ENCODE assay signal across 12 cellular contexts in the genomic region with DNA sequence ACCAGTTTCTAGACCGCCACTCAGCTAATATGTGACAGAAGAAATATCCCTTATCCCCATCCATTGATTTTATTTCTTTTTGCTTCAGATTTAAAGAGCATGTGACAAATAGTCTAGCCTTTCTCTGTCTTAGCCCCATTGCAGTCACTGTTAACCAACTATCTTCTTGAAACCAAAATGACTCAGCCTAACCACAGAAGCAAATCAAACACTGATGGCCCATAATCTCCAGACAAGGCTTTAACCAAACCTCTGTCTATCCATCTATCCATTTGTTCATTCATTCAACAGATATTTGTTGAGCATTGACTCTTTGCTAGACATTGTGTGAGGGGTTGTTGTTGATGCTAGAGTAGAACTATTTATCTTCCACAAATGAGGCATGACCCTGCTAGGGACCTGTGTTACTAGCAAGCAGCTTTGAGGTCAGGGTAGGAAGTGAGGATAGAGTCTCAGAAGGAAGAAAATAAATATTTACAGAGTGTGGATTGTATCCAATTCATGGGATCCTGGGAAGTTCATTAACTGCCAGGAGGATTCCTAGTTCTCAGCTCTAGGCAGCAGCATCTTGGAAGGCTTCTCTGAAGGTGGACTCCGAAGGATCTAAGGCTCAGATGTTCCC. TPM values are rescaled to one million over a fixed set of nuclear protein-coding genes. Genes with fewer than 3 reads are reported as not detected.
DNase-seq lines count a peak whose midpoint lies in the region; ATAC-seq and TF ChIP-seq lines count a peak whose summit lies in the region.
"Had no signal": no experiment of that assay in that cellular context is flagged by ENCODE, and none has a peak within 500 bp of the region (broad histone marks: within the 10 kb centered on the region; RNA-seq: fewer than 3 reads in every experiment).

No MANE protein-coding gene starts in this region.

- no peak overlapping the region for H3K4me3 Mint-ChIP-seq in activated T-cell treated with anti-CD3 and anti-CD28 coated beads, Interleukin-2, amount 50 U/mL, for 24 hours
- peak overlapping the region; percentile 59 for H3K4me3 Mint-ChIP-seq in stimulated activated effector memory CD8-positive, alpha-beta T cell treated with anti-CD3 and anti-CD28 coated beads, Interleukin-12 subunit alpha, Interleukin-12 subunit beta, amount 100 ng/mL, for 72 hours
- H3K4me3 Mint-ChIP-seq in GM23338: no peak overlapping the region

- H3K79me2 ChIP-seq in GM23338 (replicated peaks; ENCODE audit: insufficient read depth): no peaks in the 10 kb centered on the region

- TF ChIP-seq POLR2A in tibial nerve (IDR thresholded peaks at IDR 0.05): no peak

- H3K36me3 Mint-ChIP-seq in activated T-cell treated with anti-CD3 and anti-CD28 coated beads, Interleukin-2, amount 50 U/mL, for 24 hours (ENCODE audit: low read depth): peaks cover 25% of the 10 kb centered on the region
- H3K36me3 Mint-ChIP-seq in stimulated activated effector memory CD8-positive, alpha-beta T cell treated with anti-CD3 and anti-CD28 coated beads, Interleukin-12 subunit alpha, Interleukin-12 subunit beta, amount 100 ng/mL, for 72 hours: peaks cover 14% of the 10 kb centered on the region
- peaks cover 63% of the 10 kb centered on the region for H3K36me3 Mint-ChIP-seq in GM23338 (ENCODE audit: low read depth)

- WGBS in tibial nerve, 2 donors: 71 to 94% methylated on average over 2 of the region's 2 CpGs

- intact Hi-C loops in left ventricle myocardium inferior (cut with micrococcal nuclease): no loop called here

- H3K27ac ChIP-seq in GM23338 (ENCODE audit: low read depth): no peak overlapping the region
- no peak overlapping the region for H3K27ac ChIP-seq in left ventricle myocardium inferior (replicated peaks)
- H3K27ac ChIP-seq in tibial nerve: peak overlapping the region in 2 of 4 donors; percentile 13 to 15
- H3K27ac ChIP-seq: ascending aorta, HL-60 had no signal

- DNase-seq in activated T-cell treated with anti-CD3 and anti-CD28 coated beads, Interleukin-2, amount 50 U/mL, for 24 hours: no peak
- DNase-seq in activated T-cell treated with anti-CD3 and anti-CD28 coated beads, Interleukin-2, amount 50 U/mL, for 48 hours: no peak
- peak; percentile 47 for DNase-seq in SK-MEL-5 (ENCODE audit: low read depth, low spot score)
- DNase-seq in stimulated activated effector memory CD8-positive, alpha-beta T cell treated with anti-CD3 and anti-CD28 coated beads, Interleukin-12 subunit alpha, Interleukin-12 subunit beta, amount 100 ng/mL, for 72 hours (ENCODE audit: low spot score in 2 of 2): no peak
- no peak for DNase-seq in GM23338 (ENCODE audit: low spot score)
- no peak for DNase-seq in left ventricle myocardium inferior
- no peak for DNase-seq in tibial nerve (ENCODE audit: low spot score in 2 of 2)

- H3K36me3 ChIP-seq in GM23338 (ENCODE audit: insufficient read depth): 0 out of 2 replicates have a peak, but pooled peaks cover 6% of the 10 kb centered on the region
- peaks cover 24% of the 10 kb centered on the region for H3K36me3 ChIP-seq in left ventricle myocardium inferior
- peaks cover 0 to 31% (median 0%) of the 10 kb centered on the region in 3 donors for H3K36me3 ChIP-seq in tibial nerve

- ATAC-seq in HG02884 (IDR thresholded peaks at IDR 0.05; ENCODE audit: unreplicated experiment) (peak; percentile 95), GM23338 (no peak)
- ATAC-seq in stimulated activated effector memory CD8-positive, alpha-beta T cell treated with anti-CD3 and anti-CD28 coated beads, Interleukin-12 subunit alpha, Interleukin-12 subunit beta, amount 100 ng/mL, for 72 hours: peak; percentile 96

- H2AFZ ChIP-seq in GM23338: no peak overlapping the region

- no peaks in the 10 kb centered on the region for H4K20me1 ChIP-seq in GM23338 (replicated peaks; ENCODE audit: insufficient read depth)

- peaks cover 14% of the 10 kb centered on the region for H3K4me1 Mint-ChIP-seq in activated T-cell treated with anti-CD3 and anti-CD28 coated beads, Interleukin-2, amount 50 U/mL, for 24 hours (ENCODE audit: low read depth)
- peaks cover 13% of the 10 kb centered on the region for H3K4me1 Mint-ChIP-seq in stimulated activated effector memory CD8-positive, alpha-beta T cell treated with anti-CD3 and anti-CD28 coated beads, Interleukin-12 subunit alpha, Interleukin-12 subunit beta, amount 100 ng/mL, for 72 hours
- no peaks in the 10 kb centered on the region for H3K4me1 Mint-ChIP-seq in GM23338

- no peak for TF ChIP-seq EP300 in tibial nerve (IDR thresholded peaks at IDR 0.05)

- in situ Hi-C loops in SK-MEL-5 (cut with HindIII; ENCODE audit: low pct_unique_long_range_greater_than_20kb, low sequenced_read_pairs): no loop called here

- peaks cover 12% of the 10 kb centered on the region for H3K9me3 ChIP-seq in left ventricle myocardium inferior (replicated peaks)
- peaks cover 0 to 9% (median 0%) of the 10 kb centered on the region in 4 donors for H3K9me3 ChIP-seq in tibial nerve

- H3K9me2 ChIP-seq in GM23338 (ENCODE audit: insufficient read depth): no peaks in the 10 kb centered on the region

- H3K4me1 ChIP-seq in GM23338 (ENCODE audit: insufficient read depth) (no peaks in the 10 kb centered on the region), left ventricle myocardium inferior (no peaks in the 10 kb centered on the region), tibial nerve (no peaks in the 10 kb centered on the region)
- H3K4me1 ChIP-seq: ascending aorta had no signal

- no peak overlapping the region for H3K4me2 ChIP-seq in GM23338

- no peaks in the 10 kb centered on the region for H3K9me3 Mint-ChIP-seq in activated T-cell treated with anti-CD3 and anti-CD28 coated beads, Interleukin-2, amount 50 U/mL, for 24 hours
- no peaks in the 10 kb centered on the region for H3K9me3 Mint-ChIP-seq in stimulated activated effector memory CD8-positive, alpha-beta T cell treated with anti-CD3 and anti-CD28 coated beads, Interleukin-12 subunit alpha, Interleukin-12 subunit beta, amount 100 ng/mL, for 72 hours
- peaks cover 14% of the 10 kb centered on the region; the same call in 2 of the 3 replicates for H3K9me3 Mint-ChIP-seq in GM23338

- H3K27me3 ChIP-seq in GM23338 (ENCODE audit: insufficient read depth): no peaks in the 10 kb centered on the region
- H3K27me3 ChIP-seq in left ventricle myocardium inferior (ENCODE audit: low read depth): no peaks in the 10 kb centered on the region
- H3K27me3 ChIP-seq in tibial nerve: peaks cover 0 to 4% of the 10 kb centered on the region in 2 donors
- H3K27me3 ChIP-seq: ascending aorta had no signal

- no peak for TF ChIP-seq CTCF in GM23338 (conservative IDR thresholded peaks at IDR 0.05; ENCODE audit: low read depth in 2 of 2)
- no peak for TF ChIP-seq CTCF in left ventricle myocardium inferior (IDR thresholded peaks at IDR 0.05; ENCODE audit: borderline replicate concordance)
- no peak for TF ChIP-seq CTCF in tibial nerve (IDR thresholded peaks at IDR 0.05)

- H3K4me3 ChIP-seq in GM23338 (no peak overlapping the region), left ventricle myocardium inferior (no peak overlapping the region), tibial nerve (no peak overlapping the region)
- H3K4me3 ChIP-seq: ascending aorta had no signal

- no peaks in the 10 kb centered on the region for H3F3A ChIP-seq in GM23338 (replicated peaks; ENCODE audit: low read depth)

- H3K27ac Mint-ChIP-seq in activated T-cell treated with anti-CD3 and anti-CD28 coated beads, Interleukin-2, amount 50 U/mL, for 24 hours: peak overlapping the region; percentile 62
- peak overlapping the region; percentile 92 for H3K27ac Mint-ChIP-seq in stimulated activated effector memory CD8-positive, alpha-beta T cell treated with anti-CD3 and anti-CD28 coated beads, Interleukin-12 subunit alpha, Interleukin-12 subunit beta, amount 100 ng/mL, for 72 hours
- H3K27ac Mint-ChIP-seq in GM23338: no peak overlapping the region

- H3K27me3 Mint-ChIP-seq in activated T-cell treated with anti-CD3 and anti-CD28 coated beads, Interleukin-2, amount 50 U/mL, for 24 hours: peaks cover 6% of the 10 kb centered on the region
- no peaks in the 10 kb centered on the region for H3K27me3 Mint-ChIP-seq in GM23338 (ENCODE audit: insufficient read depth, low read depth, poor library complexity)

RNA-seq across cellular contexts. Expression of gene HNRNPH2, which starts 22.5 kb away (rescaled TPM):
- 70.7 and 79.3 TPM in 2 replicates for total RNA-seq in SK-MEL-5 (2014; rRNA removed; shearing (Covaris generic))
- polyA plus RNA-seq in SK-MEL-5 (2015; cell fraction: cytosol; rRNA removed): 69.0 and 72.3 TPM in 2 replicates
- 29.8 and 33.8 TPM in 2 replicates for polyA plus RNA-seq in SK-MEL-5 (2015; cell fraction: nucleus; rRNA removed)
- total RNA-seq in GM23338 (2014; rRNA removed; shearing (Covaris generic)): 59.2 and 60.5 TPM in 2 replicates
- polyA plus RNA-seq in GM23338 (2016; fragmentation: Nextera tagmentation; extraction: Ambion mirVana): 68.9 and 80.1 TPM in 2 replicates
- total RNA-seq in left ventricle myocardium inferior (51.4 TPM), tibial nerve (10 to 100 TPM; 31.2 to 46.0 (median 40.1) TPM)

RNA-seq across cellular contexts. Expression of gene GLA, which starts 22.8 kb away (rescaled TPM):
- 201 and 207 TPM in 2 replicates for total RNA-seq in SK-MEL-5 (2014; rRNA removed; shearing (Covaris generic))
- polyA plus RNA-seq in SK-MEL-5 (2015; cell fraction: cytosol; rRNA removed): 136 and 144 TPM in 2 replicates
- polyA plus RNA-seq in SK-MEL-5 (2015; cell fraction: nucleus; rRNA removed): 249 and 255 TPM in 2 replicates
- 44.4 and 48.5 TPM in 2 replicates for total RNA-seq in GM23338 (2014; rRNA removed; shearing (Covaris generic))
- polyA plus RNA-seq in GM23338 (2016; fragmentation: Nextera tagmentation; extraction: Ambion mirVana): 34.7 and 37.2 TPM in 2 replicates
- total RNA-seq in left ventricle myocardium inferior (10.8 TPM), tibial nerve (10 to 100 TPM; 18.1 to 20.1 (median 19.2) TPM)

RNA-seq across cellular contexts. Expression of gene RPL36A, which starts 39.8 kb away (rescaled TPM):
- 2,136 and 2,368 TPM in 2 replicates for total RNA-seq in SK-MEL-5 (2014; rRNA removed; shearing (Covaris generic))
- polyA plus RNA-seq in SK-MEL-5 (2015; cell fraction: cytosol; rRNA removed): 1,541 and 1,914 TPM in 2 replicates
- 356 and 363 TPM in 2 replicates for polyA plus RNA-seq in SK-MEL-5 (2015; cell fraction: nucleus; rRNA removed)
- 901 and 2,255 TPM in 2 replicates for total RNA-seq in GM23338 (2014; rRNA removed; shearing (Covaris generic))
- polyA plus RNA-seq in GM23338 (2016; fragmentation: Nextera tagmentation; extraction: Ambion mirVana): 1,348 and 1,607 TPM in 2 replicates
- total RNA-seq in left ventricle myocardium inferior (86.9 TPM), tibial nerve (1,000 to 10,000 TPM in 3 of 4 donors, 100 to 1,000 TPM in 1; 493 to 1,912 (median 1,279) TPM)

RNA-seq across cellular contexts. Expression of gene BTK, which starts 44.6 kb away (rescaled TPM):
- 1.3 and 2.9 TPM in 2 replicates for total RNA-seq in SK-MEL-5 (2014; rRNA removed; shearing (Covaris generic))
- 1.4 and 4.7 TPM in 2 replicates for polyA plus RNA-seq in SK-MEL-5 (2015; cell fraction: cytosol; rRNA removed)
- polyA plus RNA-seq in SK-MEL-5 (2015; cell fraction: nucleus; rRNA removed): 7.7 and 18.4 TPM in 2 replicates
- total RNA-seq in GM23338 (2014; rRNA removed; shearing (Covaris generic)): 0.16 and 0.31 TPM in 2 replicates
- polyA plus RNA-seq in GM23338 (2016; fragmentation: Nextera tagmentation; extraction: Ambion mirVana): 0.19 and 0.68 TPM in 2 replicates
- total RNA-seq in left ventricle myocardium inferior: 1.3 TPM
- total RNA-seq in tibial nerve: 10 to 100 TPM in 1 of 4 donors, 1 to 10 TPM in 3; 2.5 to 19.7 (median 4.9) TPM
- total RNA-seq: kidney epithelial cell had no signal
- polyA plus RNA-seq: AG04450 had no signal

RNA-seq across cellular contexts. Expression of gene ARMCX4, which starts 54.7 kb away (rescaled TPM):
- 0.90 and 0.93 TPM in 2 replicates for total RNA-seq in SK-MEL-5 (2014; rRNA removed; shearing (Covaris generic))
- polyA plus RNA-seq in SK-MEL-5 (2015; cell fraction: cytosol; rRNA removed): 1.00 and 1.3 TPM in 2 replicates
- polyA plus RNA-seq in SK-MEL-5 (2015; cell fraction: nucleus; rRNA removed): 6.3 and 6.4 TPM in 2 replicates
- 12.9 and 13.3 TPM in 2 replicates for total RNA-seq in GM23338 (2014; rRNA removed; shearing (Covaris generic))
- 9.3 and 11.9 TPM in 2 replicates for polyA plus RNA-seq in GM23338 (2016; fragmentation: Nextera tagmentation; extraction: Ambion mirVana)
- total RNA-seq in left ventricle myocardium inferior: 5.3 TPM
- 100 to 1,000 TPM in 1 of 4 donors, 10 to 100 TPM in 3; 15.9 to 120 (median 18.7) TPM for total RNA-seq in tibial nerve
